In the genomic region with DNA sequence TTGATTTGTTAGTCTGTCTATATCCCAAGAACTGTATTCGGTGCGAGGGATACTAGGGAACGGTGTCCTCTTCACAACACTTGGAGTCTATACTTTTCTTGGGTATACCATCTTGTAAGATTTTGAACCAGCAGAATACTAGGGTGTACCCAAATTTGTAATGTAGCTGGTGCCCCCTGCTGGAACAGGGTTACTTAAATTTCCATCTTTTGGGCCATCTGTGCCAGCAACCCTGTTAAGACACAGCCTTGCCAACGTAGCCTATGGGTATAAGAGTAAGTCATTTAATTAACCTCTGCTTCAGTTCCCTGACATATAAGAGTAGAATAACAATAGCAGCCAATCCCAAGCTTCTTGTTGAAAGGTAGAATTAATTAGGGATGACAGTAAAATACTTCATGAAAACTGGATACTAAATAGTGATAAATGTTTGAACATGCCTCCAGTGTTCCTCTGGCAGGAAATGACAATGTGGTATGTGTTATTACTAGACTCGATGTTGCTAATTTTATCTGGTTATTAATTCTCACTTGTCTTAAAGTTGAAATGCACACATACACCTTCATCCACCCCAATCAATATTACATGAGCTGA, we compare ENCODE assay signal across 8 cellular contexts.
DNase-seq lines count a peak whose midpoint lies in the region; ATAC-seq, FAIRE-seq and TF ChIP-seq lines count a peak whose summit lies in the region.

No MANE protein-coding gene starts in this region.

- TF ChIP-seq EP300 in HepG2 (IDR thresholded peaks at IDR 0.05; ENCODE audit: low read depth in 2 of 2, low read length in 2 of 2) (no peak), HepG2 (CRISPR knock-in tag; IDR thresholded peaks at IDR 0.05; ENCODE audit: borderline replicate concordance) (no peak)

- H3K27ac ChIP-seq in A673 (ENCODE audit: low read depth, low read length, poor library complexity, severe bottlenecking) (no peak overlapping the region), adrenal gland (no peak overlapping the region), HepG2 (ENCODE audit: extremely low read length, insufficient read depth, low read length) (no peak overlapping the region)

- no peaks in the 10 kb centered on the region for H3K36me3 ChIP-seq in A673 (ENCODE audit: insufficient read depth, low read length, poor library complexity, severe bottlenecking)
- H3K36me3 ChIP-seq in adrenal gland (replicated peaks in 1 of 2), result no peaks in the 10 kb centered on the region
- H3K36me3 ChIP-seq in HepG2 (replicated peaks in 1 of 2; ENCODE audit: control insufficient read depth in 1 of 2, insufficient read depth in 2 of 2, low read length in 2 of 2), result no peaks in the 10 kb centered on the region

- no peak overlapping the region for H3K9ac ChIP-seq in HepG2 (ENCODE audit: insufficient read depth, low read depth, low read length)

- no peaks in the 10 kb centered on the region for H4K20me1 ChIP-seq in HepG2 (ENCODE audit: insufficient read depth, low read length)

- H3K4me3 ChIP-seq in A673 (ENCODE audit: low read depth, low read length, poor library complexity, severe bottlenecking) (no peak overlapping the region), adrenal gland (no peak overlapping the region), HepG2 (replicated peaks in 1 of 3; ENCODE audit: insufficient read depth in 1 of 3, low read depth in 2 of 3, low read length in 3 of 3) (no peak overlapping the region)

- in situ Hi-C loops in HepG2 (cut with HindIII; ENCODE audit: extremely low pct_ligation_motif_present, low pct_unique_long_range_greater_than_20kb), result loop anchor here (25.0 kb wide), 1 partner anchor 641 kb away; no protein-coding TSS in a partner anchor

- BruUV-seq in A673 (replicated peaks; lab: Mats Ljungman, UMichigan), result no TSS peak
- no TSS peak for BruUV-seq in HepG2 (replicated peaks; lab: Mats Ljungman, UMichigan)

- H3K4me2 ChIP-seq in HepG2 (ENCODE audit: low read depth, low read length), result no peak overlapping the region

- no peak for ATAC-seq in HepG2

- TF ChIP-seq CTCF in A673 (conservative IDR thresholded peaks at IDR 0.05; ENCODE audit: low read depth, low read length), result peak; percentile 56
- TF ChIP-seq CTCF in adrenal gland (IDR thresholded peaks at IDR 0.05), result peak; percentile 36 to 64 (median 54)
- TF ChIP-seq CTCF in HepG2 (CRISPR knock-in tag; IDR thresholded peaks at IDR 0.05), result peak; percentile 50

- peaks cover 3% of the 10 kb centered on the region for H3K27me3 ChIP-seq in A673 (replicated peaks; ENCODE audit: insufficient read depth, low read depth, low read length, poor library complexity)
- no peaks in the 10 kb centered on the region for H3K27me3 ChIP-seq in adrenal gland
- no peaks in the 10 kb centered on the region for H3K27me3 ChIP-seq in HepG2 (ENCODE audit: control insufficient read depth in 1 of 2, insufficient read depth in 2 of 2, low read length in 2 of 2)

- H2AFZ ChIP-seq in HepG2 (ENCODE audit: low read length), result no peak overlapping the region

- intact Hi-C loops in A673 (cut with micrococcal nuclease; ENCODE audit: unreplicated experiment) (loop anchor here (5.0 kb wide), 1 partner anchor 641 kb away; no protein-coding TSS in a partner anchor), adrenal gland (cut with DNase I) (loop anchor here in 1 of 2 donors (5.0 kb wide), 1 partner anchor 641 kb away; no protein-coding TSS in a partner anchor), HepG2 (cut with micrococcal nuclease; ENCODE audit: unreplicated experiment) (no loop called here)

- POLR2A ChIA-PET in A673 (lab: Charles Lee; ENCODE audit: low non-redundant PET) (no interaction called here), HepG2 (lab: Yijun Ruan, JAX) (no interaction called here)

- DNase-seq in A673 (ENCODE audit: low spot score) (peak; percentile 56), GM18507 (ENCODE audit: extremely low spot score, insufficient read length, low read depth) (peak; percentile 8), HUDEP-2 (lab: John Stamatoyannopoulos, UW; ENCODE audit: unreplicated experiment in 76 of 76) (peak in 40 of 76 experiments; percentile 1 to 45 (median 10)), SW480 (ENCODE audit: low spot score) (peak; percentile 22), adrenal gland (peak; percentile 56 to 83 (median 68)), HepG2 (ENCODE audit: low spot score) (peak; percentile 2), COLO829 (ENCODE audit: low spot score) (no peak)
- DNase-seq in stimulated activated CD8-positive, alpha-beta memory T cell treated with anti-CD3 and anti-CD28 coated beads, Interleukin-15, amount 100 ng/mL, for 24 hours (ENCODE audit: low read depth), result peak; percentile 21

- no peaks in the 10 kb centered on the region for H3K79me2 ChIP-seq in HepG2 (ENCODE audit: insufficient read depth, low read length)

- TF ChIP-seq POLR2A in adrenal gland (IDR thresholded peaks at IDR 0.05), result no peak
- no peak for TF ChIP-seq POLR2A in HepG2 (IDR thresholded peaks at IDR 0.05; ENCODE audit: insufficient read depth in 1 of 2, low read depth in 2 of 2, low read length in 2 of 2)

- H3K4me1 ChIP-seq in A673 (ENCODE audit: insufficient read depth, low read length, poor library complexity, severe bottlenecking) (no peaks in the 10 kb centered on the region), adrenal gland (replicated peaks in 1 of 2) (no peaks in the 10 kb centered on the region), HepG2 (ENCODE audit: insufficient read depth, low read length) (no peaks in the 10 kb centered on the region)

- peak; percentile 73 for FAIRE-seq in GM18507 (lab: Jason Lieb, UNC)
- FAIRE-seq in HepG2 (lab: Jason Lieb, UNC), result no peak

- H3K9me3 ChIP-seq in A673 (ENCODE audit: low read depth, low read length, poor library complexity, severe bottlenecking) (no peaks in the 10 kb centered on the region), adrenal gland (replicated peaks in 1 of 3) (no peaks in the 10 kb centered on the region), HepG2 (ENCODE audit: low read length) (no peaks in the 10 kb centered on the region)

- CTCF ChIA-PET in A673 (lab: Charles Lee) (no interaction called here), HepG2 (lab: Yijun Ruan, JAX; ENCODE audit: low intra/inter-chr PET ratio, low total read pairs) (no interaction called here)

- TF ChIP-seq RAD21 in HepG2 (CRISPR knock-in tag; IDR thresholded peaks at IDR 0.05), result no peak

- 34 to 63% (median 49%) methylated on average over 5 of the region's 5 CpGs for WGBS in adrenal gland, 4 donors
- 33% methylated on average over 5 of the region's 5 CpGs for WGBS in HepG2 (ENCODE audit: low lambda C conversion rate)

TF ChIP-seq in HepG2, 621 proteins besides CTCF, POLR2A, EP300 and RAD21:
- peak; percentile 54 for TF ChIP-seq STAG1 (CRISPR knock-in tag; IDR thresholded peaks at IDR 0.05)
- no peak for TF ChIP-seq SMARCE1 (IDR thresholded peaks at IDR 0.05; ENCODE audit: borderline replicate concordance)
